In the genomic region with DNA sequence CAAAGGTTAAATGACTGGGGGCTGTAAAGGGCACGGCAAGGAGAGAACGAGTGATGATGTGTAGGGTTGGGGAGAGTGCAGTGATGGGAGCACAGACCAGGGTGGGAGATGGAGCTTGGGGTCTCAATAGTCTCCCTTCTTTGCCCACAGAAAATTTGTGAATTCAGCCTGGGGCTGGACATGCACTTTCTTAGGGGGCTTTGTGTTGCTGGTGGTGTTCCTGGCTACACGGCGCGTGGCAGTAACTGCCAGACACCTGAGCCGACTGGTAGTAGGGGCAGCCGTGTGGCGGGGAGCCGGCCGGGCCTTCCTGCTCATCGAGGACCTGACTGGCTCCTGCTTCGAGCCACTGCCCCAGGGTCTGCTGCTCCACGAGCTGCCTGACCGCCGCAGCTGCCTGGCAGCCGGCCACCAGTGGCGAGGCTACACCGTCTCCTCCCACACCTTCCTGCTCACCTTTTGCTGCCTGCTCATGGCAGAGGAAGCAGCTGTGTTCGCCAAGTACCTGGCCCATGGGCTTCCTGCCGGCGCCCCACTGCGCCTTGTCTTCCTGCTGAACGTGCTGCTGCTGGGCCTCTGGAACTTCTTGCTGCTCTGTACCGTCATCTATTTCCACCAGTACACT, we compare ENCODE assay signal across 1 cellular context.
TF ChIP-seq lines count a peak whose summit lies in the region.

No MANE protein-coding gene starts in this region.

TF ChIP-seq in H1, 55 proteins besides CTCF, POLR2A, EP300 and RAD21:
- TF ChIP-seq TAF1 (IDR thresholded peaks at IDR 0.05; ENCODE audit: low read depth, low read length) (no peak), ZNF274 (IDR thresholded peaks at IDR 0.05; ENCODE audit: borderline replicate concordance, extremely low read depth, low read length) (no peak), EZH2 (IDR thresholded peaks at IDR 0.05; ENCODE audit: low read depth, low read length, severe bottlenecking) (no peak), POLR2AphosphoS5 (IDR thresholded peaks at IDR 0.05; ENCODE audit: low read depth, low read length) (no peak), NRF1 (IDR thresholded peaks at IDR 0.05; ENCODE audit: low read depth, low read length) (no peak), BACH1 (IDR thresholded peaks at IDR 0.05; ENCODE audit: low read length) (no peak), MAFK (IDR thresholded peaks at IDR 0.05; ENCODE audit: low read depth, low read length) (no peak), CTBP2 (IDR thresholded peaks at IDR 0.05; ENCODE audit: borderline replicate concordance, insufficient read depth, insufficient read length, low read length) (no peak), SP2 (IDR thresholded peaks at IDR 0.05; ENCODE audit: low read length) (no peak), SP1 (IDR thresholded peaks at IDR 0.05; ENCODE audit: low read depth, low read length) (no peak), CEBPB (IDR thresholded peaks at IDR 0.05; ENCODE audit: low read depth, low read length) (no peak), CBX5 (IDR thresholded peaks at IDR 0.05; ENCODE audit: low read depth, low read length) (no peak)
- TF ChIP-seq, protein P1, sequence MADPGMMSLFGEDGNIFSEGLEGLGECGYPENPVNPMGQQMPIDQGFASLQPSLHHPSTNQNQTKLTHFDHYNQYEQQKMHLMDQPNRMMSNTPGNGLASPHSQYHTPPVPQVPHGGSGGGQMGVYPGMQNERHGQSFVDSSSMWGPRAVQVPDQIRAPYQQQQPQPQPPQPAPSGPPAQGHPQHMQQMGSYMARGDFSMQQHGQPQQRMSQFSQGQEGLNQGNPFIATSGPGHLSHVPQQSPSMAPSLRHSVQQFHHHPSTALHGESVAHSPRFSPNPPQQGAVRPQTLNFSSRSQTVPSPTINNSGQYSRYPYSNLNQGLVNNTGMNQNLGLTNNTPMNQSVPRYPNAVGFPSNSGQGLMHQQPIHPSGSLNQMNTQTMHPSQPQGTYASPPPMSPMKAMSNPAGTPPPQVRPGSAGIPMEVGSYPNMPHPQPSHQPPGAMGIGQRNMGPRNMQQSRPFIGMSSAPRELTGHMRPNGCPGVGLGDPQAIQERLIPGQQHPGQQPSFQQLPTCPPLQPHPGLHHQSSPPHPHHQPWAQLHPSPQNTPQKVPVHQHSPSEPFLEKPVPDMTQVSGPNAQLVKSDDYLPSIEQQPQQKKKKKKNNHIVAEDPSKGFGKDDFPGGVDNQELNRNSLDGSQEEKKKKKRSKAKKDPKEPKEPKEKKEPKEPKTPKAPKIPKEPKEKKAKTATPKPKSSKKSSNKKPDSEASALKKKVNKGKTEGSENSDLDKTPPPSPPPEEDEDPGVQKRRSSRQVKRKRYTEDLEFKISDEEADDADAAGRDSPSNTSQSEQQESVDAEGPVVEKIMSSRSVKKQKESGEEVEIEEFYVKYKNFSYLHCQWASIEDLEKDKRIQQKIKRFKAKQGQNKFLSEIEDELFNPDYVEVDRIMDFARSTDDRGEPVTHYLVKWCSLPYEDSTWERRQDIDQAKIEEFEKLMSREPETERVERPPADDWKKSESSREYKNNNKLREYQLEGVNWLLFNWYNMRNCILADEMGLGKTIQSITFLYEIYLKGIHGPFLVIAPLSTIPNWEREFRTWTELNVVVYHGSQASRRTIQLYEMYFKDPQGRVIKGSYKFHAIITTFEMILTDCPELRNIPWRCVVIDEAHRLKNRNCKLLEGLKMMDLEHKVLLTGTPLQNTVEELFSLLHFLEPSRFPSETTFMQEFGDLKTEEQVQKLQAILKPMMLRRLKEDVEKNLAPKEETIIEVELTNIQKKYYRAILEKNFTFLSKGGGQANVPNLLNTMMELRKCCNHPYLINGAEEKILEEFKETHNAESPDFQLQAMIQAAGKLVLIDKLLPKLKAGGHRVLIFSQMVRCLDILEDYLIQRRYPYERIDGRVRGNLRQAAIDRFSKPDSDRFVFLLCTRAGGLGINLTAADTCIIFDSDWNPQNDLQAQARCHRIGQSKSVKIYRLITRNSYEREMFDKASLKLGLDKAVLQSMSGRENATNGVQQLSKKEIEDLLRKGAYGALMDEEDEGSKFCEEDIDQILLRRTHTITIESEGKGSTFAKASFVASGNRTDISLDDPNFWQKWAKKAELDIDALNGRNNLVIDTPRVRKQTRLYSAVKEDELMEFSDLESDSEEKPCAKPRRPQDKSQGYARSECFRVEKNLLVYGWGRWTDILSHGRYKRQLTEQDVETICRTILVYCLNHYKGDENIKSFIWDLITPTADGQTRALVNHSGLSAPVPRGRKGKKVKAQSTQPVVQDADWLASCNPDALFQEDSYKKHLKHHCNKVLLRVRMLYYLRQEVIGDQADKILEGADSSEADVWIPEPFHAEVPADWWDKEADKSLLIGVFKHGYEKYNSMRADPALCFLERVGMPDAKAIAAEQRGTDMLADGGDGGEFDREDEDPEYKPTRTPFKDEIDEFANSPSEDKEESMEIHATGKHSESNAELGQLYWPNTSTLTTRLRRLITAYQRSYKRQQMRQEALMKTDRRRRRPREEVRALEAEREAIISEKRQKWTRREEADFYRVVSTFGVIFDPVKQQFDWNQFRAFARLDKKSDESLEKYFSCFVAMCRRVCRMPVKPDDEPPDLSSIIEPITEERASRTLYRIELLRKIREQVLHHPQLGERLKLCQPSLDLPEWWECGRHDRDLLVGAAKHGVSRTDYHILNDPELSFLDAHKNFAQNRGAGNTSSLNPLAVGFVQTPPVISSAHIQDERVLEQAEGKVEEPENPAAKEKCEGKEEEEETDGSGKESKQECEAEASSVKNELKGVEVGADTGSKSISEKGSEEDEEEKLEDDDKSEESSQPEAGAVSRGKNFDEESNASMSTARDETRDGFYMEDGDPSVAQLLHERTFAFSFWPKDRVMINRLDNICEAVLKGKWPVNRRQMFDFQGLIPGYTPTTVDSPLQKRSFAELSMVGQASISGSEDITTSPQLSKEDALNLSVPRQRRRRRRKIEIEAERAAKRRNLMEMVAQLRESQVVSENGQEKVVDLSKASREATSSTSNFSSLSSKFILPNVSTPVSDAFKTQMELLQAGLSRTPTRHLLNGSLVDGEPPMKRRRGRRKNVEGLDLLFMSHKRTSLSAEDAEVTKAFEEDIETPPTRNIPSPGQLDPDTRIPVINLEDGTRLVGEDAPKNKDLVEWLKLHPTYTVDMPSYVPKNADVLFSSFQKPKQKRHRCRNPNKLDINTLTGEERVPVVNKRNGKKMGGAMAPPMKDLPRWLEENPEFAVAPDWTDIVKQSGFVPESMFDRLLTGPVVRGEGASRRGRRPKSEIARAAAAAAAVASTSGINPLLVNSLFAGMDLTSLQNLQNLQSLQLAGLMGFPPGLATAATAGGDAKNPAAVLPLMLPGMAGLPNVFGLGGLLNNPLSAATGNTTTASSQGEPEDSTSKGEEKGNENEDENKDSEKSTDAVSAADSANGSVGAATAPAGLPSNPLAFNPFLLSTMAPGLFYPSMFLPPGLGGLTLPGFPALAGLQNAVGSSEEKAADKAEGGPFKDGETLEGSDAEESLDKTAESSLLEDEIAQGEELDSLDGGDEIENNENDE (IDR thresholded peaks at IDR 0.05; ENCODE audit: insufficient replicate concordance, low read length), result no peak
TF ChIP-seq in H1: peak in this region for 0.
